ENCODE assay signal across 26 cellular contexts in genomic region chr22:44333847-44334635, GRCh38. TPM values are rescaled to one million over a fixed set of nuclear protein-coding genes. Genes with fewer than 3 reads are reported as not detected.
"Had no signal": no experiment of that assay in that cellular context is flagged by ENCODE, and none has a peak within 500 bp of the region (broad histone marks: within the 10 kb centered on the region; RNA-seq: fewer than 3 reads in every experiment).

No MANE protein-coding gene starts in this region.

- ATAC-seq: activated CD8-positive, alpha-beta T cell treated with anti-CD3 and anti-CD28 coated beads for 36 hours; activated T-cell treated with anti-CD3 and anti-CD28 coated beads, Interleukin-2, amount 50 U/mL, for 72 hours; activated T-helper 17 cell treated with anti-CD3 and anti-CD28 coated beads, Interleukin-2, amount 50 U/mL, for 72 hours; Panc1; SK-N-SH treated with all-trans-retinoic acid at 6 μM for 48 hours had no signal

- H3K27ac ChIP-seq: WERI-Rb-1 had no signal

- DNase-seq: activated CD4-positive, alpha-beta T cell treated with anti-CD3 and anti-CD28 coated beads, Interleukin-2, amount 10 ng/mL, durations not matched to agents 24 days and 14 days; activated CD4-positive, alpha-beta T cell treated with anti-CD3 and anti-CD28 coated beads, Interleukin-2, amount 50 U/mL, for 4 hours; activated CD8-positive, alpha-beta T cell treated with anti-CD3 and anti-CD28 coated beads for 36 hours; activated effector memory CD4-positive, alpha-beta T cell treated with anti-CD3 and anti-CD28 coated beads, Interleukin-2, amount 50 U/mL, for 16 hours; activated naive CD4-positive, alpha-beta T cell; activated naive CD4-positive, alpha-beta T cell treated with anti-CD3 and anti-CD28 coated beads, Interleukin-2, amount 50 U/mL, for 16 hours; activated naive CD8-positive, alpha-beta T cell treated with anti-CD3 and anti-CD28 coated beads for 36 hours; activated T-cell treated with anti-CD3 and anti-CD28 coated beads, Interleukin-2, amount 50 U/mL, for 1 hour; activated T-cell treated with anti-CD3 and anti-CD28 coated beads, Interleukin-2, amount 50 U/mL, for 72 hours; amniotic stem cell; aorta; Karpas-422; NCI-H1105; NCI-H1417 treated with DMSO at 0.1 percent for 48 hours; NCI-H187 treated with DMSO at 0.1 percent for 48 hours; NCI-H2081; NCI-H345; SHP77 treated with DMSO at 0.1 percent for 48 hours; T1000; WERI-Rb-1 had no signal

- H3K36me3 ChIP-seq: WERI-Rb-1 had no signal

RNA-seq across cellular contexts. Expression of gene SHISAL1, which starts 21.3 kb away (rescaled TPM):
- total RNA-seq: activated CD4-positive, alpha-beta T cell treated with anti-CD3 and anti-CD28 coated beads, Interleukin-2, amount 10 ng/mL, durations not matched to agents 24 days and 14 days; activated CD8-positive, alpha-beta memory T cell treated with anti-CD3 and anti-CD28 coated beads for 36 hours; activated CD8-positive, alpha-beta T cell treated with anti-CD3 and anti-CD28 coated beads for 36 hours; activated naive CD8-positive, alpha-beta T cell treated with anti-CD3 and anti-CD28 coated beads for 36 hours; activated T-cell treated with anti-CD3 and anti-CD28 coated beads, Interleukin-2, amount 50 U/mL, for 72 hours; activated T-helper 17 cell treated with anti-CD3 and anti-CD28 coated beads, Interleukin-2, amount 50 U/mL, for 72 hours; T-helper 1 cell treated with Interleukin-12 subunit alpha and Interleukin-12 subunit beta and Interleukin-4 antibody, amounts not matched to agents 30 ng/mL and 1 ng/mL, for 36 hours; T-helper 2 cell treated with Interferon-gamma antibody and Interleukin-4, amounts not matched to agents 100 ng/mL and 5 ng/mL, for 36 hours had no signal
